In the genomic region with DNA sequence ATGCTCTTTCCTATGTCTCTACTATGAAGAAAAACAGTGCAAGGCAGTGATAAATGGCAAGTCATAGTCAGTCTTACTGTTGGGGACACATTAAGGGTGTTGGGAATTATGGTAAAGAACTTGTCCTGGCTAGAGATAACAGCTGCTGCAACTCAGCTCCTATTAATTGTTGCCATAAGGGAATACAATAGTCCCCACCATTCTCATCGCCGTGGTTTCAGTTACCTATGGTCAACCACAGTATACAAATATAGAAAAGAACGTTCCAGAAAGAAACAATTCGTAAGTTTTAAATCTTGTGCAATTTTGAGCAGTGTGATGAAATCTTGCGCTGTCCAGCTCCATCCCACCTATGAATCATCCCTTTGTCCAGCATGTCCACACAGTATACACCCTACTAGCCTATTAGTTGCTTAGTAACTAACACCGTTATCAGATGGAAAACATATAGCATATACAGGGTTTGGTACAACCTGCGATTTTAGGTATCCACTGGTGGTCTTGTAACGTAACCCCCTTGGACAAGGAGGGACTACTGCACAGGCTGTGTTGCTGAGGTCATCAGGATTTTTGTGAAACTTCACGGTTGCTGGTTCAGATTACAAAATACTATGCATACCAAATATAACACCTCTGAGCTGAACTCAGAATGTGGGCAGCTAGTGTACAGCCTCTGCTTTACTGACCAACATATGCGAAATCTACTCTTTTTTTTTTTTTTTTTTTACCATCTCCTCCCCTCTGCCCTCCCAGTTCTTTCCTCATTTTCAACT, we compare ENCODE assay signal across 7 cellular contexts. TPM values are rescaled to one million over a fixed set of nuclear protein-coding genes. Genes with fewer than 3 reads are reported as not detected.
A peak's percentile ranks its signal among the peaks of the same experiment; 100 is the strongest.
DNase-seq lines count a peak whose midpoint lies in the region; ATAC-seq and TF ChIP-seq lines count a peak whose summit lies in the region.

No MANE protein-coding gene starts in this region.

- DNase-seq in HT-29 (ENCODE audit: low spot score) (peak; percentile 7), SK-N-SH (no peak), foreskin fibroblast (peak; percentile 73 to 83), stromal cell of bone marrow (ENCODE audit: low read depth) (peak; percentile 71), putamen (ENCODE audit: low spot score) (no peak)

- H3K27ac ChIP-seq in SK-N-SH (ENCODE audit: low read depth in 2 of 2, low read length in 1 of 2) = peak overlapping the region in 1 of 2 experiments; percentile 13; a peak in 3 of 4 replicates

- H3K36me3 ChIP-seq in SK-N-SH (replicated peaks in 1 of 2; ENCODE audit: control insufficient read depth in 1 of 2, insufficient read depth in 2 of 2, low read length in 1 of 2) = peaks cover 88 to 91% of the 10 kb centered on the region in 2 experiments

- H3K9me3 ChIP-seq in SK-N-SH = no peaks in the 10 kb centered on the region

- H3F3A ChIP-seq in SK-N-SH (replicated peaks; ENCODE audit: insufficient read depth) = peaks cover 13% of the 10 kb centered on the region

- no peak for TF ChIP-seq EP300 in SK-N-SH (IDR thresholded peaks at IDR 0.05; ENCODE audit: borderline replicate concordance in 1 of 2, low read depth in 1 of 2, low read length in 1 of 2)

- H3K9me2 ChIP-seq in SK-N-SH = no peaks in the 10 kb centered on the region

- POLR2A ChIA-PET in SK-N-SH (lab: Yijun Ruan, JAX) = no interaction called here

- H3K4me2 ChIP-seq in SK-N-SH = no peak overlapping the region

- H3K4me3 ChIP-seq in SK-N-SH (ENCODE audit: low read depth in 2 of 2, low read length in 1 of 2) (no peak overlapping the region), foreskin fibroblast (ENCODE audit: low read depth in 1 of 2, low read length in 2 of 2) (no peak overlapping the region)

- H4K20me1 ChIP-seq in SK-N-SH (ENCODE audit: insufficient read depth) = no peaks in the 10 kb centered on the region

- WGBS in SK-N-SH (ENCODE audit: low lambda C conversion rate) = 88% methylated on average over 10 of the region's 10 CpGs

- H3K9ac ChIP-seq in SK-N-SH = no peak overlapping the region

- CTCF ChIA-PET in SK-N-SH (lab: Yijun Ruan, JAX) = interaction anchor here (0.6 to 1.2 kb wide), 3 partner anchors 9 to 349 kb away, joined by 3 to 4 read pairs (median 3); no protein-coding TSS in a partner anchor

- 0 out of 2 replicates have a peak, but pooled peaks cover 8% of the 10 kb centered on the region for H3K79me2 ChIP-seq in SK-N-SH (ENCODE audit: insufficient read depth)

- TF ChIP-seq RAD21 in SK-N-SH (IDR thresholded peaks at IDR 0.05; ENCODE audit: low read length) = no peak

- TF ChIP-seq CTCF in SK-N-SH (IDR thresholded peaks at IDR 0.05) (no peak), foreskin fibroblast (IDR thresholded peaks at IDR 0.05; ENCODE audit: low read depth, low read length) (no peak)

- ATAC-seq in GM21515 (IDR thresholded peaks at IDR 0.05; ENCODE audit: unreplicated experiment) = no peak
- no peak for ATAC-seq in HG03025 (IDR thresholded peaks at IDR 0.05; ENCODE audit: low FRiP score, unreplicated experiment)

- H3K27me3 ChIP-seq in SK-N-SH (ENCODE audit: insufficient read depth) = no peaks in the 10 kb centered on the region

- H2AFZ ChIP-seq in SK-N-SH (ENCODE audit: low read depth) = no peak overlapping the region

- H3K4me1 ChIP-seq in SK-N-SH (ENCODE audit: control insufficient read depth in 1 of 2, insufficient read depth in 2 of 2, low read depth in 1 of 2, low read length in 1 of 2) = no peaks in the 10 kb centered on the region

TF ChIP-seq in SK-N-SH, 30 proteins besides CTCF, POLR2A, EP300 and RAD21:
- no peak for TF ChIP-seq GATA2 (CRISPR knock-in tag; IDR thresholded peaks at IDR 0.05)
- TF ChIP-seq, protein P1, sequence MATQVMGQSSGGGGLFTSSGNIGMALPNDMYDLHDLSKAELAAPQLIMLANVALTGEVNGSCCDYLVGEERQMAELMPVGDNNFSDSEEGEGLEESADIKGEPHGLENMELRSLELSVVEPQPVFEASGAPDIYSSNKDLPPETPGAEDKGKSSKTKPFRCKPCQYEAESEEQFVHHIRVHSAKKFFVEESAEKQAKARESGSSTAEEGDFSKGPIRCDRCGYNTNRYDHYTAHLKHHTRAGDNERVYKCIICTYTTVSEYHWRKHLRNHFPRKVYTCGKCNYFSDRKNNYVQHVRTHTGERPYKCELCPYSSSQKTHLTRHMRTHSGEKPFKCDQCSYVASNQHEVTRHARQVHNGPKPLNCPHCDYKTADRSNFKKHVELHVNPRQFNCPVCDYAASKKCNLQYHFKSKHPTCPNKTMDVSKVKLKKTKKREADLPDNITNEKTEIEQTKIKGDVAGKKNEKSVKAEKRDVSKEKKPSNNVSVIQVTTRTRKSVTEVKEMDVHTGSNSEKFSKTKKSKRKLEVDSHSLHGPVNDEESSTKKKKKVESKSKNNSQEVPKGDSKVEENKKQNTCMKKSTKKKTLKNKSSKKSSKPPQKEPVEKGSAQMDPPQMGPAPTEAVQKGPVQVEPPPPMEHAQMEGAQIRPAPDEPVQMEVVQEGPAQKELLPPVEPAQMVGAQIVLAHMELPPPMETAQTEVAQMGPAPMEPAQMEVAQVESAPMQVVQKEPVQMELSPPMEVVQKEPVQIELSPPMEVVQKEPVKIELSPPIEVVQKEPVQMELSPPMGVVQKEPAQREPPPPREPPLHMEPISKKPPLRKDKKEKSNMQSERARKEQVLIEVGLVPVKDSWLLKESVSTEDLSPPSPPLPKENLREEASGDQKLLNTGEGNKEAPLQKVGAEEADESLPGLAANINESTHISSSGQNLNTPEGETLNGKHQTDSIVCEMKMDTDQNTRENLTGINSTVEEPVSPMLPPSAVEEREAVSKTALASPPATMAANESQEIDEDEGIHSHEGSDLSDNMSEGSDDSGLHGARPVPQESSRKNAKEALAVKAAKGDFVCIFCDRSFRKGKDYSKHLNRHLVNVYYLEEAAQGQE (IDR thresholded peaks at IDR 0.05; ENCODE audit: low read depth, low read length) = peak; percentile 85
- TF ChIP-seq GABPA (IDR thresholded peaks at IDR 0.05; ENCODE audit: low read depth) = no peak

RNA-seq across cellular contexts. Expression of a gene that starts 53.5 kb away (rescaled TPM):
- total RNA-seq in HT-29 (2014; rRNA removed; shearing (Covaris generic)) = 61.0 and 74.6 TPM in 2 replicates
- polyA plus RNA-seq in SK-N-SH (2012; rRNA removed) = 24.6 and 38.0 TPM in 2 replicates
- polyA plus RNA-seq in SK-N-SH (2012; cell fraction: cytosol; rRNA removed) = 32.0 and 33.7 TPM in 2 replicates
- 22.3 and 52.5 TPM in 2 replicates for polyA plus RNA-seq in SK-N-SH (2012; cell fraction: nucleus; rRNA removed)

Comparison
In these comparisons a context has a peak if more than half of its experiments do, and no peak if none do; other contexts are left out.
1. DNase-seq: peak in HT-29 (single experiment), foreskin fibroblast (2 of 2) and stromal cell of bone marrow (single experiment); none in SK-N-SH (single experiment) and putamen (single experiment).